ENCODE assay signal across 24 cellular contexts in genomic region chr16:54944002-54944401, GRCh38. TPM values are rescaled to one million over a fixed set of nuclear protein-coding genes. Genes with fewer than 3 reads are reported as not detected.
A peak's percentile ranks its signal among the peaks of the same experiment; 100 is the strongest.
DNase-seq lines count a peak whose midpoint lies in the region; ATAC-seq and TF ChIP-seq lines count a peak whose summit lies in the region.
"Had no signal": no experiment of that assay in that cellular context is flagged by ENCODE, and none has a peak within 500 bp of the region (broad histone marks: within the 10 kb centered on the region; RNA-seq: fewer than 3 reads in every experiment).

No MANE protein-coding gene starts in this region.

- no peak overlapping the region for H3K9ac ChIP-seq in MM.1S (ENCODE audit: low read length)
- H3K9ac ChIP-seq: BLaER1 treated with 17β-estradiol and CSF1 and Interleukin-3, amounts not matched to agents 10 nM and 100 nM had no signal

- peak; percentile 72 for ATAC-seq in GM18520 (IDR thresholded peaks at IDR 0.05; ENCODE audit: unreplicated experiment)
- peak; percentile 63 for ATAC-seq in GM21360 (IDR thresholded peaks at IDR 0.05; ENCODE audit: unreplicated experiment)
- ATAC-seq in HG03039 (IDR thresholded peaks at IDR 0.05; ENCODE audit: unreplicated experiment), result peak; percentile 56
- ATAC-seq in HG03460 (IDR thresholded peaks at IDR 0.05; ENCODE audit: unreplicated experiment), result no peak
- ATAC-seq: A549, PC-3, Right ventricle myocardium inferior had no signal

- H3K36me3 ChIP-seq in MM.1S (replicated peaks; ENCODE audit: insufficient read depth, low read length), result no peaks in the 10 kb centered on the region
- H3K36me3 ChIP-seq: BLaER1 treated with 17β-estradiol and CSF1 and Interleukin-3, amounts not matched to agents 10 nM and 100 nM; SJSA1 had no signal

- no peaks in the 10 kb centered on the region for H3K9me3 ChIP-seq in MM.1S (replicated peaks; ENCODE audit: insufficient read depth, low read length)
- H3K9me3 ChIP-seq: BLaER1 treated with 17β-estradiol and CSF1 and Interleukin-3, amounts not matched to agents 10 nM and 100 nM; SJSA1 had no signal

- H3K27ac ChIP-seq in MM.1S (ENCODE audit: low read length), result no peak overlapping the region
- H3K27ac ChIP-seq: A549; BLaER1 treated with 17β-estradiol and CSF1 and Interleukin-3, amounts not matched to agents 10 nM and 100 nM; SJSA1 had no signal

- no peaks in the 10 kb centered on the region for H3K79me2 ChIP-seq in MM.1S (ENCODE audit: low read length)

- no peaks in the 10 kb centered on the region for H4K20me1 ChIP-seq in MM.1S (ENCODE audit: insufficient read depth, low read length)

- DNase-seq in ecto neural progenitor cell (ENCODE audit: low spot score) (peak; percentile 2), MM.1S (no peak), cerebellum (ENCODE audit: low spot score) (no peak)
- DNase-seq: AML-193; CD4-positive, alpha-beta T cell; H7; KBM-7; NCI-H1105 treated with DMSO at 0.1 percent for 48 hours; NCI-H146; NCI-H1930; NCI-H2107; NCI-H446 treated with DMSO at 0.1 percent for 48 hours; NCI-H526; NCI-H82; NK-92 treated with Interleukin-12 subunit alpha and Interleukin-12 subunit beta, amount 100 ng/mL, for 24 hours; PC-3 had no signal

- H3F3A ChIP-seq in MM.1S (ENCODE audit: insufficient read depth, low read length), result no peaks in the 10 kb centered on the region

- H3K4me2 ChIP-seq in MM.1S (ENCODE audit: low read depth, low read length), result no peak overlapping the region
- H3K4me2 ChIP-seq: A549; BLaER1 treated with 17β-estradiol and CSF1 and Interleukin-3, amounts not matched to agents 10 nM and 100 nM had no signal

- H3K27me3 ChIP-seq in MM.1S (replicated peaks; ENCODE audit: insufficient read depth, low read length), result no peaks in the 10 kb centered on the region
- H3K27me3 ChIP-seq: SJSA1 had no signal

- H3K9me2 ChIP-seq in MM.1S (replicated peaks; ENCODE audit: insufficient read depth, low read length), result no peaks in the 10 kb centered on the region

- no peak for TF ChIP-seq CTCF in MM.1S (IDR thresholded peaks at IDR 0.05; ENCODE audit: low read length)

- H3K4me3 ChIP-seq in MM.1S (ENCODE audit: low read length), result no peak overlapping the region
- H3K4me3 ChIP-seq: A549; BLaER1 treated with 17β-estradiol and CSF1 and Interleukin-3, amounts not matched to agents 10 nM and 100 nM; SJSA1 had no signal

- H2AFZ ChIP-seq in MM.1S (ENCODE audit: low read length), result no peak overlapping the region

- no peaks in the 10 kb centered on the region for H3K4me1 ChIP-seq in MM.1S (ENCODE audit: low read length)
- H3K4me1 ChIP-seq: A549, SJSA1 had no signal

RNA-seq across cellular contexts. Expression of gene IRX5, which starts 13.3 kb away (rescaled TPM):
- 14.6 TPM for total RNA-seq in cerebellum
- total RNA-seq: CD4-positive, alpha-beta T cell had no signal
